ENCODE assay signal across 1 cellular context in genomic region chr19:2061936-2062729, GRCh38.
A peak's percentile ranks its signal among the peaks of the same experiment; 100 is the strongest.
TF ChIP-seq lines count a peak whose summit lies in the region.

No MANE protein-coding gene starts in this region.

TF ChIP-seq in HepG2, 621 proteins besides CTCF, POLR2A, EP300 and RAD21 (continued from another document and continues in another):
- TF ChIP-seq MTERF4 (CRISPR knock-in tag; IDR thresholded peaks at IDR 0.05) (no peak), NONO (IDR thresholded peaks at IDR 0.05) (no peak), NONO (CRISPR knock-in tag; conservative IDR thresholded peaks at IDR 0.05) (no peak), ELF1 (CRISPR knock-in tag; IDR thresholded peaks at IDR 0.05) (no peak), KDM2A (CRISPR knock-in tag; IDR thresholded peaks at IDR 0.05; ENCODE audit: borderline replicate concordance, low read depth) (no peak), ZBTB49 (CRISPR knock-in tag; IDR thresholded peaks at IDR 0.05; ENCODE audit: borderline replicate concordance) (no peak), CAMTA2 (CRISPR knock-in tag; IDR thresholded peaks at IDR 0.05; ENCODE audit: borderline replicate concordance) (0 out of 2 replicates have a peak, but pooled peaks have one; percentile 41), SNAPC4 (CRISPR knock-in tag; IDR thresholded peaks at IDR 0.05) (no peak; the same call in 1 of the 2 replicates), UBTF (CRISPR knock-in tag; IDR thresholded peaks at IDR 0.05) (peak; percentile 36; the same call in 1 of the 2 replicates), RXRB (CRISPR knock-in tag; IDR thresholded peaks at IDR 0.05; ENCODE audit: borderline replicate concordance) (no peak; the same call in 1 of the 2 replicates), ZNF557 (CRISPR knock-in tag; IDR thresholded peaks at IDR 0.05) (no peak), DRAP1 (CRISPR knock-in tag; IDR thresholded peaks at IDR 0.05) (no peak), HNF4A (CRISPR knock-in tag; IDR thresholded peaks at IDR 0.05) (no peak), ZNF674 (CRISPR knock-in tag; IDR thresholded peaks at IDR 0.05; ENCODE audit: low read depth) (no peak), ATF6 (CRISPR knock-in tag; conservative IDR thresholded peaks at IDR 0.05) (no peak), ZNF124 (CRISPR knock-in tag; IDR thresholded peaks at IDR 0.05) (no peak), ADNP (CRISPR knock-in tag; IDR thresholded peaks at IDR 0.05) (no peak; the same call in 1 of the 2 replicates), AGO2 (optimal IDR thresholded peaks at IDR 0.05; ENCODE audit: low read depth, low read length) (peak; percentile 43), E2F2 (CRISPR knock-in tag; IDR thresholded peaks at IDR 0.05; ENCODE audit: borderline replicate concordance) (no peak), GLMP (CRISPR knock-in tag; IDR thresholded peaks at IDR 0.05; ENCODE audit: borderline replicate concordance) (no peak), ZNF160 (CRISPR knock-in tag; IDR thresholded peaks at IDR 0.05) (no peak), BCL3 (CRISPR knock-in tag; IDR thresholded peaks at IDR 0.05) (no peak), ZNF121 (CRISPR knock-in tag; IDR thresholded peaks at IDR 0.05) (no peak), U2AF2 (IDR thresholded peaks at IDR 0.05; ENCODE audit: low read depth, low read length) (no peak), DNMT1 (CRISPR knock-in tag; IDR thresholded peaks at IDR 0.05) (no peak), ONECUT2 (CRISPR knock-in tag; IDR thresholded peaks at IDR 0.05) (no peak), ZNF343 (CRISPR knock-in tag; IDR thresholded peaks at IDR 0.05) (no peak), CREB3 (CRISPR knock-in tag; IDR thresholded peaks at IDR 0.05) (no peak), ZNF616 (CRISPR knock-in tag; IDR thresholded peaks at IDR 0.05; ENCODE audit: low read depth) (no peak), FOXJ3 (CRISPR knock-in tag; IDR thresholded peaks at IDR 0.05; ENCODE audit: borderline replicate concordance) (no peak), ZNF326 (CRISPR knock-in tag; IDR thresholded peaks at IDR 0.05; ENCODE audit: borderline replicate concordance) (no peak), ZSCAN30 (CRISPR knock-in tag; IDR thresholded peaks at IDR 0.05) (no peak), CSRNP2 (CRISPR knock-in tag; conservative IDR thresholded peaks at IDR 0.05; ENCODE audit: low read depth) (no peak), NPAS2 (CRISPR knock-in tag; IDR thresholded peaks at IDR 0.05; ENCODE audit: borderline replicate concordance) (no peak), ZNF264 (CRISPR knock-in tag; IDR thresholded peaks at IDR 0.05) (no peak), MIER3 (CRISPR knock-in tag; IDR thresholded peaks at IDR 0.05; ENCODE audit: borderline replicate concordance) (no peak), DPF2 (CRISPR knock-in tag; IDR thresholded peaks at IDR 0.05; ENCODE audit: borderline replicate concordance, low read depth) (no peak), ZNF296 (CRISPR knock-in tag; conservative IDR thresholded peaks at IDR 0.05) (0 out of 2 replicates have a peak, but pooled peaks have one; percentile 64), ZNF331 (CRISPR knock-in tag; IDR thresholded peaks at IDR 0.05) (no peak), ZNF672 (CRISPR knock-in tag; IDR thresholded peaks at IDR 0.05) (no peak), KDM3A (CRISPR knock-in tag; IDR thresholded peaks at IDR 0.05; ENCODE audit: low read depth) (no peak), DNMT3B (CRISPR knock-in tag; conservative IDR thresholded peaks at IDR 0.05) (no peak), ZEB1 (IDR thresholded peaks at IDR 0.05; ENCODE audit: insufficient replicate concordance, low read depth) (no peak), ZNF136 (CRISPR knock-in tag; IDR thresholded peaks at IDR 0.05; ENCODE audit: low read depth) (no peak), PAF1 (CRISPR knock-in tag; IDR thresholded peaks at IDR 0.05) (no peak)
